In genomic region chr21:33441489-33442477, GRCh38 we compare ENCODE assay signal across 9 cellular contexts. TPM values are rescaled to one million over a fixed set of nuclear protein-coding genes. Genes with fewer than 3 reads are reported as not detected.
DNase-seq lines count a peak whose midpoint lies in the region; ATAC-seq and TF ChIP-seq lines count a peak whose summit lies in the region.
"Had no signal": no experiment of that assay in that cellular context is flagged by ENCODE, and none has a peak within 500 bp of the region (broad histone marks: within the 10 kb centered on the region; RNA-seq: fewer than 3 reads in every experiment).

No MANE protein-coding gene starts in this region.

- no peak overlapping the region for H3K27ac Mint-ChIP-seq in activated CD4-positive, alpha-beta memory T cell treated with anti-CD3 and anti-CD28 coated beads for 36 hours

- no peaks in the 10 kb centered on the region for H3K9me3 Mint-ChIP-seq in activated CD4-positive, alpha-beta memory T cell treated with anti-CD3 and anti-CD28 coated beads for 36 hours

- H3K36me3 ChIP-seq in sigmoid colon, result peaks cover 7 to 27% (median 12%) of the 10 kb centered on the region in 4 donors

- H3K4me3 Mint-ChIP-seq in activated CD4-positive, alpha-beta memory T cell treated with anti-CD3 and anti-CD28 coated beads for 36 hours, result no peak overlapping the region

- no peak overlapping the region for H3K4me3 ChIP-seq in epithelial cell of esophagus (ENCODE audit: low read length)
- H3K4me3 ChIP-seq in sigmoid colon, result no peak overlapping the region

- no peaks in the 10 kb centered on the region for H3K27me3 ChIP-seq in sigmoid colon

- TF ChIP-seq CTCF in epithelial cell of esophagus (IDR thresholded peaks at IDR 0.05; ENCODE audit: insufficient read depth, low read depth, low read length, missing control alignments) (no peak), sigmoid colon (IDR thresholded peaks at IDR 0.05) (no peak)

- peak overlapping the region in 3 of 4 donors; percentile 39 to 47 (median 45) for H3K27ac ChIP-seq in sigmoid colon
- H3K27ac ChIP-seq: C4-2B had no signal

- peak; percentile 19 to 30 for DNase-seq in NCI-H2081 (lab: John Stamatoyannopoulos, UW)
- no peak for DNase-seq in NCI-H2081 treated with DMSO at 0.1 percent for 48 hours (lab: John Stamatoyannopoulos, UW)
- peak; percentile 76 for DNase-seq in NCI-H2171 treated with DMSO at 0.1 percent for 48 hours (lab: John Stamatoyannopoulos, UW)
- DNase-seq in epithelial cell of esophagus (ENCODE audit: low read depth), result peak; percentile 97
- DNase-seq in sigmoid colon, result no peak
- no peak for DNase-seq in NK-92 (lab: John Stamatoyannopoulos, UW; ENCODE audit: unreplicated experiment)
- DNase-seq in activated CD4-positive, alpha-beta memory T cell treated with anti-CD3 and anti-CD28 coated beads for 36 hours, result no peak

- no peak for TF ChIP-seq POLR2A in sigmoid colon (IDR thresholded peaks at IDR 0.05)

- 46 to 59% methylated on average over 11 of the region's 11 CpGs for WGBS in sigmoid colon, 2 donors

- H3K9me3 ChIP-seq in sigmoid colon, result no peaks in the 10 kb centered on the region

- H3K27me3 Mint-ChIP-seq in activated CD4-positive, alpha-beta memory T cell treated with anti-CD3 and anti-CD28 coated beads for 36 hours, result no peaks in the 10 kb centered on the region

- intact Hi-C loops in sigmoid colon (cut with DNase I), result loop anchor here (10.0 kb wide), 1 partner anchor 117 kb away; the partner anchor contains the start of gene IFNAR1
- intact Hi-C loops in activated CD4-positive, alpha-beta memory T cell treated with anti-CD3 and anti-CD28 coated beads for 36 hours (cut with micrococcal nuclease), result no loop called here

- POLR2A ChIA-PET in activated CD4-positive, alpha-beta memory T cell treated with anti-CD3 and anti-CD28 coated beads for 36 hours (lab: Charles Lee), result no interaction called here

- H3K4me1 ChIP-seq in sigmoid colon, result peaks cover 0 to 15% (median 7%) of the 10 kb centered on the region in 4 donors

- no peak for TF ChIP-seq EP300 in sigmoid colon (IDR thresholded peaks at IDR 0.05)

- peak; percentile 72 for ATAC-seq in HG02759 (IDR thresholded peaks at IDR 0.05; ENCODE audit: unreplicated experiment)

- H3K4me1 Mint-ChIP-seq in activated CD4-positive, alpha-beta memory T cell treated with anti-CD3 and anti-CD28 coated beads for 36 hours (ENCODE audit: low read depth), result peaks cover 3% of the 10 kb centered on the region

- peaks cover 11% of the 10 kb centered on the region for H3K36me3 Mint-ChIP-seq in activated CD4-positive, alpha-beta memory T cell treated with anti-CD3 and anti-CD28 coated beads for 36 hours

- CTCF ChIA-PET in activated CD4-positive, alpha-beta memory T cell treated with anti-CD3 and anti-CD28 coated beads for 36 hours (lab: Charles Lee), result interaction anchor here (0.8 to 6.6 kb wide), 4 partner anchors 81 to 520 kb away, joined by 3 to 72 read pairs (median 11); no protein-coding TSS in a partner anchor

RNA-seq across cellular contexts. Expression of gene TMEM50B, which starts 38.0 kb away (rescaled TPM):
- 100 to 1,000 TPM in 2 of 4 donors, 10 to 100 TPM in 2; 63.3 to 106 (median 85.1) TPM for total RNA-seq in sigmoid colon
- polyA plus RNA-seq in sigmoid colon, result 10 to 100 TPM in 1 of 3 donors, 1 to 10 TPM in 2; 9.0 to 41.8 (median 9.6) TPM
- 10 to 100 TPM; 18.6 to 21.8 TPM for total RNA-seq in activated CD4-positive, alpha-beta memory T cell treated with anti-CD3 and anti-CD28 coated beads for 36 hours

RNA-seq across cellular contexts. Expression of gene IFNGR2, which starts 38.6 kb away (rescaled TPM):
- 10 to 100 TPM; 34.9 to 65.8 (median 38.5) TPM for total RNA-seq in sigmoid colon
- polyA plus RNA-seq in sigmoid colon, result 100 to 1,000 TPM in 2 of 3 donors, 10 to 100 TPM in 1; 72.1 to 178 (median 135) TPM
- 10 to 100 TPM; 14.3 to 17.0 TPM for total RNA-seq in activated CD4-positive, alpha-beta memory T cell treated with anti-CD3 and anti-CD28 coated beads for 36 hours

RNA-seq across cellular contexts. Expression of gene DNAJC28, which starts 49.7 kb away (rescaled TPM):
- total RNA-seq in sigmoid colon, result 1 to 10 TPM; 2.0 to 3.0 (median 2.6) TPM
- polyA plus RNA-seq in sigmoid colon, result 1 to 10 TPM; 1.6 to 3.7 (median 2.4) TPM
- under 1 TPM; 0.67 to 0.75 TPM for total RNA-seq in activated CD4-positive, alpha-beta memory T cell treated with anti-CD3 and anti-CD28 coated beads for 36 hours

Comparison
In these comparisons a context has a peak if more than half of its experiments do, and no peak if none do; other contexts are left out.
1. DNase-seq: peak in NCI-H2081 (2 of 2), NCI-H2171 treated with DMSO at 0.1 percent for 48 hours (single experiment) and epithelial cell of esophagus (single experiment); none in NCI-H2081 treated with DMSO at 0.1 percent for 48 hours (single experiment), sigmoid colon (single experiment), NK-92 (single experiment) and activated CD4-positive, alpha-beta memory T cell treated with anti-CD3 and anti-CD28 coated beads for 36 hours (single experiment).